In genomic region chr10:121544301-121544869, GRCh38 we compare ENCODE assay signal across 23 cellular contexts. TPM values are rescaled to one million over a fixed set of nuclear protein-coding genes. Genes with fewer than 3 reads are reported as not detected.
"Had no signal": no experiment of that assay in that cellular context is flagged by ENCODE, and none has a peak within 500 bp of the region (broad histone marks: within the 10 kb centered on the region; RNA-seq: fewer than 3 reads in every experiment).

No MANE protein-coding gene starts in this region.

- H3K4me3 ChIP-seq: MG63, SJSA1, SK-N-MC had no signal

- H3K27ac ChIP-seq: SJSA1, SK-N-MC had no signal

- H3K4me1 ChIP-seq: SJSA1 had no signal

- DNase-seq: IMR-90, Karpas-422, KG1, MG63, NCI-H1092, NCI-H1105 treated with DMSO at 0.1 percent for 48 hours, NCI-H1417 treated with DMSO at 0.1 percent for 48 hours, NCI-H146, NCI-H1694 treated with DMSO at 0.1 percent for 48 hours, NCI-H1930, NCI-H2081, NCI-H2107, NCI-H226, NCI-H446, NCI-H510A, NCI-H524 treated with DMSO at 0.1 percent for 48 hours, NCI-H69, NCI-H774, Right ventricle myocardium superior, RPMI8226, SIG-M5 had no signal

- H3K36me3 ChIP-seq: MG63, SJSA1 had no signal

- H3K9me3 ChIP-seq: MG63 had no signal

- H3K27me3 ChIP-seq: MG63, SJSA1 had no signal

RNA-seq across cellular contexts. Expression of gene FGFR2, which starts 53.9 kb away (rescaled TPM):
- total RNA-seq: IMR-90 had no signal
- polyA plus RNA-seq: IMR-90 had no signal
